Comparison of ENCODE assay signal across 20 cellular contexts in the genomic region with DNA sequence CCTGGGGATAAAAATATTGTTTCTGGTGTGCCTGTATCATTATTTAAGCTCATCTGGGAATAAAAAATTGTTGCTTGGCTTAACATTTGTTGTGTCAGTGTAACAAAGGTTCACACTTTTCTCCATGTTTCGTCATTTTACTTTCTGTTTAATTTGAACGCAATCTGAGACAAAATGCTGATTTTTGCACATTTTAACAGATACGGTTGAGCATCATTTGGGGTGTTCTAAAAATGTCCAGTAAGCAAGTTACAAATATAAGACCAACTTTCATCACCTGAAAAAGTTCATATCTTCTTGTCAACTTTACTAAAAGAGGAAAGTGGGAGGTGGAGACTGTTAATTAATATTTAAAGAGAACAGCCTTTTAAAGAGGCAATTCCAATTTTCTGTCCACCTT.
A peak's percentile ranks its signal among the peaks of the same experiment; 100 is the strongest.
DNase-seq lines count a peak whose midpoint lies in the region; ATAC-seq, FAIRE-seq and TF ChIP-seq lines count a peak whose summit lies in the region.
"Had no signal": no experiment of that assay in that cellular context is flagged by ENCODE, and none has a peak within 500 bp of the region (broad histone marks: within the 10 kb centered on the region; RNA-seq: fewer than 3 reads in every experiment).

No MANE protein-coding gene starts in this region.

- no peak overlapping the region for H3K27ac Mint-ChIP-seq in neural progenitor cell
- H3K27ac Mint-ChIP-seq: B cell; CD8-positive, alpha-beta T cell; IgD-negative memory B cell had no signal

- TF ChIP-seq EP300 in SK-N-SH (IDR thresholded peaks at IDR 0.05; ENCODE audit: borderline replicate concordance in 1 of 2, low read depth in 1 of 2, low read length in 1 of 2) (no peak), K562 (IDR thresholded peaks at IDR 0.05; ENCODE audit: low read length) (no peak), upper lobe of left lung (IDR thresholded peaks at IDR 0.05) (no peak)

- H3K36me3 Mint-ChIP-seq in neural progenitor cell = no peaks in the 10 kb centered on the region
- H3K36me3 Mint-ChIP-seq: CD8-positive, alpha-beta T cell; IgD-negative memory B cell had no signal

- intact Hi-C loops in K562 (cut with micrococcal nuclease) = no loop called here

- ATAC-seq in SK-N-SH treated with all-trans-retinoic acid at 6 μM for 48 hours = no peak
- no peak for ATAC-seq in K562
- ATAC-seq in HG03432 (IDR thresholded peaks at IDR 0.05; ENCODE audit: unreplicated experiment) = no peak
- no peak for ATAC-seq in upper lobe of left lung (ENCODE audit: low FRiP score in 2 of 2)
- no peak for ATAC-seq in GM19351 (IDR thresholded peaks at IDR 0.05; ENCODE audit: unreplicated experiment)
- ATAC-seq: CD8-positive, alpha-beta T cell had no signal

- no peak for DNase-seq in SK-N-SH
- peak; percentile 11 for DNase-seq in MM.1S
- no peak for DNase-seq in K562 (ENCODE audit: extremely low read depth in 1 of 4, low spot score in 3 of 4)
- DNase-seq in neural progenitor cell (ENCODE audit: low spot score) = no peak
- DNase-seq in upper lobe of left lung = no peak
- DNase-seq: Calu3; CD8-positive, alpha-beta T cell; DMS 273 treated with DMSO at 0.1 percent for 48 hours; DND-41; EL; H9 had no signal

- H3K4me1 Mint-ChIP-seq in neural progenitor cell = no peaks in the 10 kb centered on the region
- H3K4me1 Mint-ChIP-seq: B cell, IgD-negative memory B cell had no signal

- no peaks in the 10 kb centered on the region for H3K9me3 ChIP-seq in SK-N-SH
- no peaks in the 10 kb centered on the region for H3K9me3 ChIP-seq in MM.1S (replicated peaks; ENCODE audit: insufficient read depth, low read length)
- H3K9me3 ChIP-seq in K562 (replicated peaks; ENCODE audit: control insufficient read depth, insufficient read depth, low read depth, low read length) = no peaks in the 10 kb centered on the region; the same call in none of the 2 replicates
- H3K9me3 ChIP-seq in neural progenitor cell (ENCODE audit: low read depth) = no peaks in the 10 kb centered on the region
- H3K9me3 ChIP-seq in upper lobe of left lung = no peaks in the 10 kb centered on the region
- H3K9me3 ChIP-seq: BLaER1 treated with 17β-estradiol and CSF1 and Interleukin-3, amounts not matched to agents 10 nM and 100 nM had no signal

- 45% methylated on average over 3 of the region's 3 CpGs for WGBS in SK-N-SH (ENCODE audit: low lambda C conversion rate)
- WGBS in K562 (ENCODE audit: insufficient coverage, low coverage, missing lambda C conversion rate) = 3% methylated on average over 3 of the region's 3 CpGs
- WGBS in upper lobe of left lung, 2 donors = 70 to 80% methylated on average over 3 of the region's 3 CpGs

- TF ChIP-seq POLR2A in K562 (conservative IDR thresholded peaks at IDR 0.05) (no peak), upper lobe of left lung (IDR thresholded peaks at IDR 0.05) (no peak)

- no peak for FAIRE-seq in K562 (lab: Jason Lieb, UNC)
- FAIRE-seq: GM12878, H1 had no signal

- no peaks in the 10 kb centered on the region; a peak in 3 of 4 replicates for H3K4me1 ChIP-seq in SK-N-SH (ENCODE audit: control insufficient read depth in 1 of 2, insufficient read depth in 2 of 2, low read depth in 1 of 2, low read length in 1 of 2)
- H3K4me1 ChIP-seq in MM.1S (ENCODE audit: low read length) = no peaks in the 10 kb centered on the region
- H3K4me1 ChIP-seq in K562 (replicated peaks in 1 of 2; ENCODE audit: control insufficient read depth in 2 of 2, insufficient read depth in 2 of 2, low read length in 2 of 2) = no peaks in the 10 kb centered on the region
- no peaks in the 10 kb centered on the region for H3K4me1 ChIP-seq in neural progenitor cell
- no peaks in the 10 kb centered on the region for H3K4me1 ChIP-seq in upper lobe of left lung
- H3K4me1 ChIP-seq: BLaER1 treated with 17β-estradiol and CSF1 and Interleukin-3, amounts not matched to agents 10 nM and 100 nM had no signal

- H3K36me3 ChIP-seq in SK-N-SH (replicated peaks in 1 of 2; ENCODE audit: control insufficient read depth in 1 of 2, insufficient read depth in 2 of 2, low read length in 1 of 2) = no peaks in the 10 kb centered on the region
- H3K36me3 ChIP-seq in MM.1S (replicated peaks; ENCODE audit: insufficient read depth, low read length) = no peaks in the 10 kb centered on the region
- H3K36me3 ChIP-seq in K562 (ENCODE audit: control insufficient read depth, insufficient read depth, low read length) = no peaks in the 10 kb centered on the region
- no peaks in the 10 kb centered on the region for H3K36me3 ChIP-seq in neural progenitor cell
- H3K36me3 ChIP-seq in upper lobe of left lung = no peaks in the 10 kb centered on the region
- H3K36me3 ChIP-seq: BLaER1 treated with 17β-estradiol and CSF1 and Interleukin-3, amounts not matched to agents 10 nM and 100 nM had no signal

- TF ChIP-seq CTCF in SK-N-SH (IDR thresholded peaks at IDR 0.05) = no peak
- no peak for TF ChIP-seq CTCF in MM.1S (IDR thresholded peaks at IDR 0.05; ENCODE audit: low read length)
- TF ChIP-seq CTCF in K562 (IDR thresholded peaks at IDR 0.05 in 2 of 3, conservative IDR thresholded peaks at IDR 0.05 in 1 of 3; ENCODE audit: insufficient read depth in 2 of 3, low read depth in 1 of 3, low read length in 3 of 3) = no peak
- TF ChIP-seq CTCF in neural progenitor cell (IDR thresholded peaks at IDR 0.05) = no peak
- no peak for TF ChIP-seq CTCF in upper lobe of left lung (IDR thresholded peaks at IDR 0.05)

- no peaks in the 10 kb centered on the region for H3K9me1 ChIP-seq in K562 (ENCODE audit: control insufficient read depth, insufficient read depth, low read length)

- no TSS peak for BruUV-seq in K562 (replicated peaks; lab: Mats Ljungman, UMichigan)

- H3K27me3 Mint-ChIP-seq in neural progenitor cell (ENCODE audit: insufficient read depth, low read depth) = no peaks in the 10 kb centered on the region
- H3K27me3 Mint-ChIP-seq: B cell, IgD-negative memory B cell had no signal

- TF ChIP-seq RAD21 in SK-N-SH (IDR thresholded peaks at IDR 0.05; ENCODE audit: low read length) (no peak), K562 (CRISPR knock-in tag; conservative IDR thresholded peaks at IDR 0.05 in 1 of 2, IDR thresholded peaks at IDR 0.05 in 1 of 2) (no peak)

- no peaks in the 10 kb centered on the region for H3K79me2 ChIP-seq in SK-N-SH (ENCODE audit: insufficient read depth)
- H3K79me2 ChIP-seq in MM.1S (ENCODE audit: low read length) = no peaks in the 10 kb centered on the region
- no peaks in the 10 kb centered on the region for H3K79me2 ChIP-seq in K562 (ENCODE audit: control insufficient read depth, insufficient read depth, low read length)
- no peaks in the 10 kb centered on the region for H3K79me2 ChIP-seq in neural progenitor cell (ENCODE audit: low read depth)

- H2AFZ ChIP-seq in SK-N-SH (ENCODE audit: low read depth) (no peak overlapping the region), MM.1S (ENCODE audit: low read length) (no peak overlapping the region), K562 (ENCODE audit: low read depth, low read length) (no peak overlapping the region), neural progenitor cell (replicated peaks) (peak overlapping the region; percentile 1)

- H3K9me2 ChIP-seq in SK-N-SH (no peaks in the 10 kb centered on the region), MM.1S (replicated peaks; ENCODE audit: insufficient read depth, low read length) (no peaks in the 10 kb centered on the region)

- CTCF ChIA-PET in SK-N-SH (lab: Yijun Ruan, JAX) = no interaction called here
- CTCF ChIA-PET in K562 (lab: Yijun Ruan, JAX; ENCODE audit: low intra/inter-chr PET ratio) = no interaction called here

- H3F3A ChIP-seq in SK-N-SH (replicated peaks; ENCODE audit: insufficient read depth) = no peaks in the 10 kb centered on the region
- no peaks in the 10 kb centered on the region for H3F3A ChIP-seq in MM.1S (ENCODE audit: insufficient read depth, low read length)
- H3F3A ChIP-seq in neural progenitor cell (ENCODE audit: low read depth) = no peaks in the 10 kb centered on the region

- POLR2A ChIA-PET in SK-N-SH (lab: Yijun Ruan, JAX) (no interaction called here), K562 (lab: Yijun Ruan, JAX) (no interaction called here)

- H3K27ac ChIP-seq in SK-N-SH (ENCODE audit: low read depth in 2 of 2, low read length in 1 of 2) = no peak overlapping the region
- H3K27ac ChIP-seq in MM.1S (ENCODE audit: low read length) = no peak overlapping the region
- H3K27ac ChIP-seq in K562 (ENCODE audit: extremely low read depth, low read depth, low read length) = no peak overlapping the region
- no peak overlapping the region for H3K27ac ChIP-seq in neural progenitor cell
- no peak overlapping the region for H3K27ac ChIP-seq in upper lobe of left lung
- H3K27ac ChIP-seq: 22Rv1; BLaER1 treated with 17β-estradiol and CSF1 and Interleukin-3, amounts not matched to agents 10 nM and 100 nM had no signal

- no peaks in the 10 kb centered on the region for H3K27me3 ChIP-seq in SK-N-SH (ENCODE audit: insufficient read depth)
- no peaks in the 10 kb centered on the region for H3K27me3 ChIP-seq in MM.1S (replicated peaks; ENCODE audit: insufficient read depth, low read length)
- H3K27me3 ChIP-seq in K562 (ENCODE audit: control insufficient read depth in 2 of 2, insufficient read depth in 2 of 2, low read length in 2 of 2) = no peaks in the 10 kb centered on the region
- no peaks in the 10 kb centered on the region for H3K27me3 ChIP-seq in neural progenitor cell
- no peaks in the 10 kb centered on the region for H3K27me3 ChIP-seq in upper lobe of left lung
- H3K27me3 ChIP-seq: BLaER1 treated with 17β-estradiol and CSF1 and Interleukin-3, amounts not matched to agents 10 nM and 100 nM had no signal

- in situ Hi-C loops in K562 (cut with MboI) = no loop called here

- H3K4me3 Mint-ChIP-seq in neural progenitor cell = no peak overlapping the region
- H3K4me3 Mint-ChIP-seq: B cell; CD8-positive, alpha-beta T cell; H9; IgD-negative memory B cell had no signal

- H3K9ac ChIP-seq in SK-N-SH (no peak overlapping the region), MM.1S (ENCODE audit: low read length) (no peak overlapping the region), K562 (ENCODE audit: insufficient read depth in 1 of 2, low read depth in 2 of 2, low read length in 2 of 2) (no peak overlapping the region), neural progenitor cell (no peak overlapping the region)
- H3K9ac ChIP-seq: BLaER1 treated with 17β-estradiol and CSF1 and Interleukin-3, amounts not matched to agents 10 nM and 100 nM had no signal

- H3K4me3 ChIP-seq in SK-N-SH (ENCODE audit: low read depth in 2 of 2, low read length in 1 of 2) (no peak overlapping the region), MM.1S (ENCODE audit: low read length) (peak overlapping the region; percentile 18), K562 (no peak overlapping the region), neural progenitor cell (no peak overlapping the region), upper lobe of left lung (no peak overlapping the region)
- H3K4me3 ChIP-seq: BLaER1 treated with 17β-estradiol and CSF1 and Interleukin-3, amounts not matched to agents 10 nM and 100 nM; GM12878 had no signal

- no peaks in the 10 kb centered on the region for H3K9me3 Mint-ChIP-seq in neural progenitor cell
- H3K9me3 Mint-ChIP-seq: H9 had no signal

- no peaks in the 10 kb centered on the region for H4K20me1 ChIP-seq in SK-N-SH (ENCODE audit: insufficient read depth)
- H4K20me1 ChIP-seq in MM.1S (ENCODE audit: insufficient read depth, low read length) = no peaks in the 10 kb centered on the region
- no peaks in the 10 kb centered on the region for H4K20me1 ChIP-seq in K562 (replicated peaks; ENCODE audit: control insufficient read depth, insufficient read depth, low read length)
- no peaks in the 10 kb centered on the region for H4K20me1 ChIP-seq in neural progenitor cell (ENCODE audit: low read depth)
- H4K20me1 ChIP-seq: BLaER1 treated with 17β-estradiol and CSF1 and Interleukin-3, amounts not matched to agents 10 nM and 100 nM had no signal

- no peak overlapping the region for H3K4me2 ChIP-seq in SK-N-SH
- 0 out of 2 replicates have a peak overlapping the region, but pooled peaks have one; percentile 11 for H3K4me2 ChIP-seq in MM.1S (ENCODE audit: low read depth, low read length)
- no peak overlapping the region for H3K4me2 ChIP-seq in K562 (ENCODE audit: insufficient read depth, low read length)
- no peak overlapping the region for H3K4me2 ChIP-seq in neural progenitor cell
- H3K4me2 ChIP-seq: BLaER1 treated with 17β-estradiol and CSF1 and Interleukin-3, amounts not matched to agents 10 nM and 100 nM had no signal
